In genomic region chr6:73710470-73710869, GRCh38 we compare ENCODE assay signal across 1 cellular context.
TF ChIP-seq lines count a peak whose summit lies in the region.

No MANE protein-coding gene starts in this region.

TF ChIP-seq in HEK293, 187 proteins besides CTCF, POLR2A, EP300 and RAD21 (continued from another document):
- 0 out of 2 replicates have a peak, but pooled peaks have one; percentile 11 for TF ChIP-seq PRDM6 (tag by site-specific recombination; IDR thresholded peaks at IDR 0.05)
